Comparison of ENCODE assay signal across 1 cellular context in genomic region chr19:58563034-58563573, GRCh38.
TF ChIP-seq lines count a peak whose summit lies in the region.

No MANE protein-coding gene starts in this region.

TF ChIP-seq in IMR-90, 13 proteins besides CTCF, POLR2A, EP300 and RAD21:
- no peak for TF ChIP-seq USF2 (IDR thresholded peaks at IDR 0.05; ENCODE audit: low read depth, low read length)
- TF ChIP-seq FOS (IDR thresholded peaks at IDR 0.05; ENCODE audit: low read depth, low read length) = no peak
- no peak for TF ChIP-seq CEBPB (IDR thresholded peaks at IDR 0.05; ENCODE audit: low read depth, low read length)
- TF ChIP-seq MXI1 (IDR thresholded peaks at IDR 0.05; ENCODE audit: borderline replicate concordance, low read depth, low read length) = no peak
TF ChIP-seq in IMR-90: peak in this region for 0.
